ENCODE assay signal across 3 cellular contexts in genomic region chr13:111787321-111787720, GRCh38.
DNase-seq lines count a peak whose midpoint lies in the region; ATAC-seq and TF ChIP-seq lines count a peak whose summit lies in the region.
"Not testable (repeated sequence)": the region's sequence is repeated elsewhere in the genome, so short reads cannot be mapped to it uniquely, and the experiment has no call there.

No MANE protein-coding gene starts in this region.

- H3K9me3 ChIP-seq in HCT116 (ENCODE audit: control insufficient read depth in 1 of 2, insufficient read depth in 1 of 2, low read depth in 1 of 2, low read length in 2 of 2), result not testable (repeated sequence)

- POLR2A ChIA-PET in HCT116 (lab: Charles Lee); WTC11 (lab: Charles Lee): not testable (repeated sequence)

- not testable (repeated sequence) for H3K4me1 Mint-ChIP-seq in GM23338, WTC11

- not testable (repeated sequence) for H3F3A ChIP-seq in GM23338 (replicated peaks; ENCODE audit: low read depth)

- H3K27me3 ChIP-seq in GM23338 (ENCODE audit: insufficient read depth); HCT116 (ENCODE audit: insufficient read depth, low read length): not testable (repeated sequence)

- H3K4me2 ChIP-seq in GM23338; HCT116 (ENCODE audit: low read length): not testable (repeated sequence)

- RAD21 ChIA-PET in HCT116 (lab: Charles Lee; ENCODE audit: low non-redundant PET in 1 of 2, low total read pairs in 2 of 2, uncharacterized antibody in 2 of 2, unreplicated experiment in 2 of 2), result not testable (repeated sequence)

- CTCF ChIA-PET in HCT116 (lab: Charles Lee); WTC11 (lab: Charles Lee): not testable (repeated sequence)

- not testable (repeated sequence) for H3K36me3 Mint-ChIP-seq in GM23338 (ENCODE audit: low read depth); WTC11

- H3K27ac ChIP-seq in GM23338 (ENCODE audit: low read depth); HCT116 (ENCODE audit: low read depth, low read length): not testable (repeated sequence)

- not testable (repeated sequence) for TF ChIP-seq CTCF in GM23338 (conservative IDR thresholded peaks at IDR 0.05; ENCODE audit: low read depth in 2 of 2); HCT116 (IDR thresholded peaks at IDR 0.05 in 2 of 3, conservative IDR thresholded peaks at IDR 0.05 in 1 of 3; ENCODE audit: borderline replicate concordance in 1 of 3, insufficient read depth in 1 of 3, low read depth in 2 of 3, low read length in 2 of 3); WTC11 (IDR thresholded peaks at IDR 0.05)

- not testable (repeated sequence) for DNase-seq in GM23338 (ENCODE audit: low spot score); HCT116 (ENCODE audit: low read depth, low spot score); WTC11 (ENCODE audit: low spot score)

- not testable (repeated sequence) for H3K4me1 ChIP-seq in GM23338 (ENCODE audit: insufficient read depth); HCT116 (ENCODE audit: control insufficient read depth in 1 of 2, insufficient read depth in 2 of 2, low read length in 2 of 2)

- H3K36me3 ChIP-seq in GM23338 (ENCODE audit: insufficient read depth); HCT116 (ENCODE audit: control insufficient read depth in 1 of 2, insufficient read depth in 2 of 2, low read length in 2 of 2): not testable (repeated sequence)

- not testable (repeated sequence) for H3K27ac Mint-ChIP-seq in GM23338, WTC11

- H3K4me3 Mint-ChIP-seq in GM23338, WTC11: not testable (repeated sequence)

- not testable (repeated sequence) for TF ChIP-seq RAD21 in HCT116 (IDR thresholded peaks at IDR 0.05; ENCODE audit: low read depth)

- BruUV-seq in HCT116 (replicated peaks; lab: Mats Ljungman, UMichigan), result not testable (repeated sequence)

- not testable (repeated sequence) for H3K27me3 Mint-ChIP-seq in GM23338 (ENCODE audit: insufficient read depth, low read depth, poor library complexity); WTC11 (ENCODE audit: low read depth)

- not testable (repeated sequence) for H3K4me3 ChIP-seq in GM23338; HCT116 (replicated peaks in 1 of 2; ENCODE audit: low read depth in 1 of 2, low read length in 2 of 2)

- ATAC-seq in GM23338 (peak; percentile 63), HCT116 (peak; percentile 54; the same call in 1 of the 2 replicates), WTC11 (0 out of 2 replicates have a peak, but pooled peaks have one; percentile 36)

- intact Hi-C loops in HCT116 (cut with micrococcal nuclease), result not testable (repeated sequence)

- not testable (repeated sequence) for H3K9ac ChIP-seq in HCT116 (ENCODE audit: low read length)

- not testable (repeated sequence) for H3K9me2 ChIP-seq in GM23338 (ENCODE audit: insufficient read depth); HCT116 (ENCODE audit: insufficient read depth)

- not testable (repeated sequence) for H3K9me3 Mint-ChIP-seq in GM23338, WTC11

- H3K79me2 ChIP-seq in GM23338 (replicated peaks; ENCODE audit: insufficient read depth); HCT116 (ENCODE audit: insufficient read depth, low read length): not testable (repeated sequence)

- H4K20me1 ChIP-seq in GM23338 (replicated peaks; ENCODE audit: insufficient read depth); HCT116 (ENCODE audit: insufficient read depth): not testable (repeated sequence)

- TF ChIP-seq POLR2A in HCT116 (IDR thresholded peaks at IDR 0.05; ENCODE audit: borderline replicate concordance, extremely low read depth, insufficient read depth, insufficient read length), result not testable (repeated sequence)

- not testable (repeated sequence) for H2AFZ ChIP-seq in GM23338; HCT116 (ENCODE audit: low read depth, low read length, poor library complexity, severe bottlenecking)
